Comparison of ENCODE assay signal across 10 cellular contexts in genomic region chr7:98802781-98803110, GRCh38.
DNase-seq lines count a peak whose midpoint lies in the region; ATAC-seq, FAIRE-seq and TF ChIP-seq lines count a peak whose summit lies in the region.
"Had no signal": no experiment of that assay in that cellular context is flagged by ENCODE, and none has a peak within 500 bp of the region (broad histone marks: within the 10 kb centered on the region; RNA-seq: fewer than 3 reads in every experiment).

No MANE protein-coding gene starts in this region.

- H3K9me3 Mint-ChIP-seq in astrocyte (ENCODE audit: unreplicated experiment) (peaks cover 16% of the 10 kb centered on the region), natural killer cell (no peaks in the 10 kb centered on the region)

- TF ChIP-seq EP300 in sigmoid colon (IDR thresholded peaks at IDR 0.05), result no peak

- peaks cover 3% of the 10 kb centered on the region for H3K4me1 ChIP-seq in astrocyte (ENCODE audit: insufficient read depth, low read length)
- H3K4me1 ChIP-seq in sigmoid colon, result no peaks in the 10 kb centered on the region
- H3K4me1 ChIP-seq: left ventricle myocardium inferior had no signal

- H3K27me3 Mint-ChIP-seq in astrocyte (ENCODE audit: low read depth, unreplicated experiment), result peaks cover 7% of the 10 kb centered on the region
- H3K27me3 Mint-ChIP-seq in natural killer cell (ENCODE audit: low read depth in 2 of 2), result peaks cover 0 to 5% of the 10 kb centered on the region in 2 donors
- H3K27me3 Mint-ChIP-seq: CD4-positive, CD25-positive, alpha-beta regulatory T cell had no signal

- H3K9me3 ChIP-seq in astrocyte (ENCODE audit: insufficient read depth, low read depth, low read length) (peaks cover 5% of the 10 kb centered on the region), sigmoid colon (peaks cover 0 to 9% (median 4%) of the 10 kb centered on the region in 4 donors)

- H3K4me3 Mint-ChIP-seq in astrocyte (ENCODE audit: unreplicated experiment) (no peak overlapping the region), natural killer cell (no peak overlapping the region)
- H3K4me3 Mint-ChIP-seq: CD4-positive, CD25-positive, alpha-beta regulatory T cell had no signal

- H3K4me2 ChIP-seq in astrocyte (ENCODE audit: low read length), result peak overlapping the region; percentile 50

- H3K27me3 ChIP-seq in astrocyte (ENCODE audit: insufficient read depth, low read length) (no peaks in the 10 kb centered on the region), H7 (ENCODE audit: control insufficient read depth, insufficient read depth, low read length) (no peaks in the 10 kb centered on the region), sigmoid colon (peaks cover 0 to 5% (median 0%) of the 10 kb centered on the region in 3 donors)

- peak overlapping the region; percentile 87 for H3K27ac Mint-ChIP-seq in astrocyte (ENCODE audit: unreplicated experiment)
- H3K27ac Mint-ChIP-seq in natural killer cell, result no peak overlapping the region
- H3K27ac Mint-ChIP-seq: CD4-positive, CD25-positive, alpha-beta regulatory T cell had no signal

- H3K27ac ChIP-seq in astrocyte (ENCODE audit: low read depth, low read length) (no peak overlapping the region), sigmoid colon (no peak overlapping the region)
- H3K27ac ChIP-seq: left ventricle myocardium inferior had no signal

- no peak overlapping the region for H3K4me3 ChIP-seq in astrocyte (ENCODE audit: insufficient read depth, low read depth, low read length)
- H3K4me3 ChIP-seq in H7 (ENCODE audit: insufficient read depth, low read depth, low read length), result no peak overlapping the region
- H3K4me3 ChIP-seq in sigmoid colon, result no peak overlapping the region
- H3K4me3 ChIP-seq: left ventricle myocardium inferior had no signal

- H2AFZ ChIP-seq in astrocyte (ENCODE audit: low read depth, low read length), result no peak overlapping the region

- no peak for FAIRE-seq in astrocyte (lab: Jason Lieb, UNC)

- H3K4me1 Mint-ChIP-seq in astrocyte (ENCODE audit: low read depth, unreplicated experiment), result peaks cover 5% of the 10 kb centered on the region
- H3K4me1 Mint-ChIP-seq in natural killer cell, result no peaks in the 10 kb centered on the region
- H3K4me1 Mint-ChIP-seq: CD4-positive, CD25-positive, alpha-beta regulatory T cell had no signal

- H3K79me2 ChIP-seq in astrocyte (ENCODE audit: insufficient read depth, low read length), result no peaks in the 10 kb centered on the region

- TF ChIP-seq CTCF in astrocyte (IDR thresholded peaks at IDR 0.05; ENCODE audit: insufficient read depth, low read depth, low read length) (no peak), natural killer cell (IDR thresholded peaks at IDR 0.05) (no peak), sigmoid colon (IDR thresholded peaks at IDR 0.05) (no peak)

- DNase-seq in astrocyte (ENCODE audit: low read depth), result no peak
- DNase-seq in natural killer cell, result no peak
- no peak for DNase-seq in H7
- no peak for DNase-seq in NCI-H82 (lab: John Stamatoyannopoulos, UW)
- DNase-seq in sigmoid colon, result no peak
- DNase-seq: CD4-positive, CD25-positive, alpha-beta regulatory T cell; left ventricle myocardium inferior had no signal

- H3K36me3 ChIP-seq in astrocyte (ENCODE audit: insufficient read depth, low read length) (no peaks in the 10 kb centered on the region), H7 (replicated peaks; ENCODE audit: control insufficient read depth, insufficient read depth, low read length) (no peaks in the 10 kb centered on the region), sigmoid colon (no peaks in the 10 kb centered on the region)
- H3K36me3 ChIP-seq: left ventricle myocardium inferior had no signal

- ATAC-seq in GM18505 (IDR thresholded peaks at IDR 0.05; ENCODE audit: unreplicated experiment) (peak; percentile 21), GM21390 (IDR thresholded peaks at IDR 0.05; ENCODE audit: unreplicated experiment) (peak; percentile 36), HG03045 (IDR thresholded peaks at IDR 0.05; ENCODE audit: unreplicated experiment) (peak; percentile 26), natural killer cell (no peak)

- intact Hi-C loops in natural killer cell (cut with micrococcal nuclease) (no loop called here), sigmoid colon (cut with DNase I) (no loop called here)

- 83% methylated on average over 2 of the region's 2 CpGs for WGBS in sigmoid colon, 2 donors

- TF ChIP-seq POLR2A in GM18505 (IDR thresholded peaks at IDR 0.05; ENCODE audit: borderline replicate concordance, extremely low read depth, insufficient read depth, insufficient read length) (no peak), sigmoid colon (IDR thresholded peaks at IDR 0.05) (no peak)

- H3K36me3 Mint-ChIP-seq in astrocyte (ENCODE audit: low read depth, unreplicated experiment) (no peaks in the 10 kb centered on the region), natural killer cell (no peaks in the 10 kb centered on the region)
- H3K36me3 Mint-ChIP-seq: CD4-positive, CD25-positive, alpha-beta regulatory T cell had no signal

- no peaks in the 10 kb centered on the region for H4K20me1 ChIP-seq in astrocyte (ENCODE audit: insufficient read depth, low read length)

- peak overlapping the region; percentile 37 for H3K9ac ChIP-seq in astrocyte (ENCODE audit: low read length)

Comparison
In these comparisons a context has a peak if more than half of its experiments do, and no peak if none do; other contexts are left out.
1. ATAC-seq: peak in GM18505 (single experiment), GM21390 (single experiment) and HG03045 (single experiment); none in natural killer cell (0 of 3).